In genomic region chr1:23556661-23557470, GRCh38 we compare ENCODE assay signal across 1 cellular context.
TF ChIP-seq lines count a peak whose summit lies in the region.

No MANE protein-coding gene starts in this region.

TF ChIP-seq in WTC11, 78 proteins besides CTCF, POLR2A, EP300 and RAD21 (continued from another document):
- TF ChIP-seq PREB (CRISPR knock-in tag; IDR thresholded peaks at IDR 0.05; ENCODE audit: borderline replicate concordance) (no peak), TCF7 (CRISPR knock-in tag; IDR thresholded peaks at IDR 0.05; ENCODE audit: low read depth) (no peak), MAX (CRISPR knock-in tag; IDR thresholded peaks at IDR 0.05) (no peak), AFF4 (CRISPR knock-in tag; IDR thresholded peaks at IDR 0.05; ENCODE audit: borderline replicate concordance) (0 out of 2 replicates have a peak, but pooled peaks have one; percentile 16), ERG (CRISPR knock-in tag; IDR thresholded peaks at IDR 0.05) (peak; percentile 76), JUN (CRISPR knock-in tag; IDR thresholded peaks at IDR 0.05) (no peak), ZNF121 (CRISPR knock-in tag; IDR thresholded peaks at IDR 0.05) (peak; percentile 97), SP1 (CRISPR knock-in tag; conservative IDR thresholded peaks at IDR 0.05) (peak; percentile 20; the same call in 1 of the 2 replicates), PRRX2 (CRISPR knock-in tag; IDR thresholded peaks at IDR 0.05) (peak; percentile 38), ZNF671 (CRISPR knock-in tag; IDR thresholded peaks at IDR 0.05) (peak; percentile 80), E2F5 (CRISPR knock-in tag; IDR thresholded peaks at IDR 0.05) (no peak), EMX1 (CRISPR knock-in tag; IDR thresholded peaks at IDR 0.05) (peak; percentile 95), ZNF532 (CRISPR knock-in tag; IDR thresholded peaks at IDR 0.05; ENCODE audit: borderline replicate concordance) (peak; percentile 15; the same call in 1 of the 2 replicates), NFATC4 (CRISPR knock-in tag; IDR thresholded peaks at IDR 0.05) (peak; percentile 92), NFE2L1 (CRISPR knock-in tag; IDR thresholded peaks at IDR 0.05) (no peak)
